ENCODE assay signal across 9 cellular contexts in genomic region chr11:68913188-68913587, GRCh38.
"Had no signal": no experiment of that assay in that cellular context is flagged by ENCODE, and none has a peak within 500 bp of the region (broad histone marks: within the 10 kb centered on the region; RNA-seq: fewer than 3 reads in every experiment).

No MANE protein-coding gene starts in this region.

- H3K9me3 ChIP-seq: HAP-1 had no signal

- H3K4me3 ChIP-seq: GM23248, HAP-1, K562 had no signal

- H3K4me1 ChIP-seq: HAP-1 had no signal

- DNase-seq: GM23248, GOT3, H7, HFFc6, IMR-90, KG1 had no signal

- H3K27ac ChIP-seq: GM23248, HL-60 had no signal

- FAIRE-seq: K562 had no signal
